ENCODE assay signal across 23 cellular contexts in the genomic region with DNA sequence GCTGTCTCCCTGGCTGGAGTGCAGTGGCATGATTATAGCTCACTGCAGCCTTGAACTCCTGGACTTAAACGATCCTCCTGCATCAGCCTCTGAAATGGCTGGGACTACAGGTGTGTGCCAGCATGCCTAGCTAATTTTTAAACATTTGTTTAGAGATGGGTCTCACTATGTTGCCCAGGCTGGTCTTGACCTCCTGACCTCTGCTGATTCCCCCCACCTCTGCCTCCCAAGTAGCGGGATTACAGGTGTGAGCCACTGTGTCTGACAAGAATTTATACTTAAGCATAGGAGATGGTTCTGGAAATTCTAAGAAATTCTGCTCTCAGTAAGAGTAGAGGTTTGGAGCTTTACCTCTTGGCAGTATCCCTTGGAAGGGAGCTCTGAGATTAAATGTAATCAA. TPM values are rescaled to one million over a fixed set of nuclear protein-coding genes. Genes with fewer than 3 reads are reported as not detected.
DNase-seq lines count a peak whose midpoint lies in the region; ATAC-seq, FAIRE-seq and TF ChIP-seq lines count a peak whose summit lies in the region.
"Had no signal": no experiment of that assay in that cellular context is flagged by ENCODE, and none has a peak within 500 bp of the region (broad histone marks: within the 10 kb centered on the region; RNA-seq: fewer than 3 reads in every experiment).

No MANE protein-coding gene starts in this region.

- peak overlapping the region; percentile 40 for H3K27ac Mint-ChIP-seq in stimulated activated naive CD8-positive, alpha-beta T cell treated with anti-CD3 and anti-CD28 coated beads, Interleukin-15, Interleukin-2, amounts not matched to agents 100 ng/mL and 50 ng/mL, for 24 hours
- no peak overlapping the region for H3K27ac Mint-ChIP-seq in endodermal cell
- H3K27ac Mint-ChIP-seq: CD4-positive, CD25-positive, alpha-beta regulatory T cell; CD8-positive, alpha-beta memory T cell; IgD-negative memory B cell had no signal

- SMC1A ChIA-PET in GM12878 (lab: Charles Lee; ENCODE audit: uncharacterized antibody, unreplicated experiment): interaction anchor here (1.0 to 1.9 kb wide), 6 partner anchors 9 to 390 kb away, joined by 3 to 11 read pairs (median 4); no protein-coding TSS in a partner anchor

- H3K4me1 Mint-ChIP-seq in stimulated activated naive CD8-positive, alpha-beta T cell treated with anti-CD3 and anti-CD28 coated beads, Interleukin-15, Interleukin-2, amounts not matched to agents 100 ng/mL and 50 ng/mL, for 24 hours (ENCODE audit: low read depth): peaks cover 3% of the 10 kb centered on the region
- H3K4me1 Mint-ChIP-seq in endodermal cell: no peaks in the 10 kb centered on the region
- H3K4me1 Mint-ChIP-seq: CD8-positive, alpha-beta memory T cell had no signal

- H3K27me3 Mint-ChIP-seq in stimulated activated naive CD8-positive, alpha-beta T cell treated with anti-CD3 and anti-CD28 coated beads, Interleukin-15, Interleukin-2, amounts not matched to agents 100 ng/mL and 50 ng/mL, for 24 hours: no peaks in the 10 kb centered on the region
- H3K27me3 Mint-ChIP-seq in endodermal cell (ENCODE audit: insufficient read depth): no peaks in the 10 kb centered on the region
- H3K27me3 Mint-ChIP-seq: CD4-positive, CD25-positive, alpha-beta regulatory T cell; CD8-positive, alpha-beta memory T cell; IgD-negative memory B cell had no signal

- POLR2A ChIA-PET in GM12878 (lab: Charles Lee): interaction anchor here (0.7 kb wide), 1 partner anchor 16 kb away, joined by 4 read pairs; no protein-coding TSS in a partner anchor

- 64% methylated on average over 2 of the region's 2 CpGs for WGBS in GM12878 (ENCODE audit: insufficient coverage, insufficient replicate concordance, low lambda C conversion rate, missing lambda C conversion rate)
- 94 to 99% methylated on average over 2 of the region's 2 CpGs for WGBS in endodermal cell (ENCODE audit: insufficient coverage in 1 of 2, insufficient read length in 1 of 2), 2 experiments
- WGBS in esophagus squamous epithelium, 2 donors: 85 to 94% methylated on average over 2 of the region's 2 CpGs

- CTCF ChIA-PET in GM12878 (lab: Yijun Ruan, JAX): interaction anchor here (1.2 to 1.6 kb wide), 7 partner anchors 10 to 70 kb away, joined by 3 to 12 read pairs (median 4); no protein-coding TSS in a partner anchor

- H3K36me3 Mint-ChIP-seq in stimulated activated naive CD8-positive, alpha-beta T cell treated with anti-CD3 and anti-CD28 coated beads, Interleukin-15, Interleukin-2, amounts not matched to agents 100 ng/mL and 50 ng/mL, for 24 hours (ENCODE audit: low read depth): peaks cover 79% of the 10 kb centered on the region
- H3K36me3 Mint-ChIP-seq in endodermal cell (ENCODE audit: low read depth): peaks cover 49% of the 10 kb centered on the region

- in situ Hi-C loops in GM12878 (cut with MboI): no loop called here

- no peak for TF ChIP-seq RAD21 in GM12878 (IDR thresholded peaks at IDR 0.05; ENCODE audit: insufficient read depth, low read depth, low read length)

- H3K4me1 ChIP-seq in GM12878 (ENCODE audit: control insufficient read depth, insufficient read depth, low read length): no peaks in the 10 kb centered on the region; the same call in 1 of the 2 replicates
- H3K4me1 ChIP-seq in endodermal cell (ENCODE audit: control insufficient read depth, insufficient read depth, low read length): no peaks in the 10 kb centered on the region
- H3K4me1 ChIP-seq in esophagus squamous epithelium: no peaks in the 10 kb centered on the region
- H3K4me1 ChIP-seq: BE2C, HAP-1 had no signal

- no peak for DNase-seq in stimulated activated naive CD8-positive, alpha-beta T cell treated with anti-CD3 and anti-CD28 coated beads, Interleukin-15, Interleukin-2, amounts not matched to agents 100 U/mL and 50 U/mL, for 24 hours
- DNase-seq in GM12878 (ENCODE audit: low read depth, low spot score): no peak
- peak; percentile 41 for DNase-seq in endodermal cell
- peak; percentile 17 for DNase-seq in ureter (ENCODE audit: low spot score)
- no peak for DNase-seq in esophagus squamous epithelium (lab: John Stamatoyannopoulos, UW)
- DNase-seq: ACHN; BE2C; C1 segment of cervical spinal cord; CD4-positive, CD25-positive, alpha-beta regulatory T cell; CD8-positive, alpha-beta memory T cell; COR-L47; DMS 273 treated with DMSO at 0.1 percent for 48 hours; DND-41; EL; KG1 had no signal

- H3K36me3 ChIP-seq in GM12878 (ENCODE audit: control insufficient read depth in 2 of 2, insufficient read depth in 2 of 2, low read length in 1 of 2): peaks cover 8 to 37% of the 10 kb centered on the region in 2 experiments
- H3K36me3 ChIP-seq in endodermal cell (ENCODE audit: control insufficient read depth, insufficient read depth, low read length): peaks cover 74% of the 10 kb centered on the region
- H3K36me3 ChIP-seq in esophagus squamous epithelium: peaks cover 0 to 67% (median 8%) of the 10 kb centered on the region in 3 donors

- H2AFZ ChIP-seq in GM12878 (ENCODE audit: control insufficient read depth, low read depth, low read length): no peak overlapping the region

- no peak for TF ChIP-seq POLR2A in GM12878 (IDR thresholded peaks at IDR 0.05; ENCODE audit: low read depth, low read length)
- no peak for TF ChIP-seq POLR2A in esophagus squamous epithelium (IDR thresholded peaks at IDR 0.05)

- H3K79me2 ChIP-seq in GM12878 (ENCODE audit: control insufficient read depth, insufficient read depth, low read length): no peaks in the 10 kb centered on the region

- TF ChIP-seq CTCF in GM12878 (IDR thresholded peaks at IDR 0.05 in 2 of 3, conservative IDR thresholded peaks at IDR 0.05 in 1 of 3; ENCODE audit: control insufficient read depth in 2 of 3, extremely low read depth in 1 of 3, insufficient read depth in 1 of 3, low read depth in 3 of 3, low read length in 3 of 3): no peak
- no peak for TF ChIP-seq CTCF in endodermal cell (conservative IDR thresholded peaks at IDR 0.05)
- no peak for TF ChIP-seq CTCF in esophagus squamous epithelium (IDR thresholded peaks at IDR 0.05)

- no peaks in the 10 kb centered on the region for H3K9me3 Mint-ChIP-seq in stimulated activated naive CD8-positive, alpha-beta T cell treated with anti-CD3 and anti-CD28 coated beads, Interleukin-15, Interleukin-2, amounts not matched to agents 100 ng/mL and 50 ng/mL, for 24 hours
- H3K9me3 Mint-ChIP-seq in endodermal cell: no peaks in the 10 kb centered on the region
- H3K9me3 Mint-ChIP-seq: CD4-positive, CD25-positive, alpha-beta regulatory T cell; CD8-positive, alpha-beta memory T cell; IgD-negative memory B cell had no signal

- no peak overlapping the region for H3K4me2 ChIP-seq in GM12878 (ENCODE audit: control insufficient read depth, insufficient read depth)

- H3K9me3 ChIP-seq in GM12878 (replicated peaks; ENCODE audit: control insufficient read depth, insufficient read depth, low read length) (no peaks in the 10 kb centered on the region), endodermal cell (ENCODE audit: control insufficient read depth, low read length) (no peaks in the 10 kb centered on the region), esophagus squamous epithelium (no peaks in the 10 kb centered on the region)
- H3K9me3 ChIP-seq: BE2C, HAP-1 had no signal

- no peak overlapping the region for H3K9ac ChIP-seq in GM12878 (ENCODE audit: control insufficient read depth, insufficient read depth, low read length)
- no peak overlapping the region for H3K9ac ChIP-seq in endodermal cell (ENCODE audit: extremely low read depth, low read length, poor library complexity, severe bottlenecking)

- H3K27ac ChIP-seq in GM12878 (ENCODE audit: control insufficient read depth, insufficient read depth) (no peak overlapping the region), endodermal cell (ENCODE audit: low read depth, low read length) (no peak overlapping the region), esophagus squamous epithelium (no peak overlapping the region)

- no peak for TF ChIP-seq EP300 in GM12878 (IDR thresholded peaks at IDR 0.05; ENCODE audit: borderline replicate concordance in 1 of 2, control insufficient read depth in 1 of 2, low read depth in 2 of 2, low read length in 2 of 2)

- ATAC-seq in stimulated activated naive CD8-positive, alpha-beta T cell treated with anti-CD3 and anti-CD28 coated beads, Interleukin-15, Interleukin-2, amounts not matched to agents 100 U/mL and 50 U/mL, for 24 hours: no peak
- ATAC-seq in GM12878 (no peak), GM19455 (IDR thresholded peaks at IDR 0.05; ENCODE audit: unreplicated experiment) (no peak), HG02981 (IDR thresholded peaks at IDR 0.05; ENCODE audit: unreplicated experiment) (no peak)

- intact Hi-C loops in GM12878 (cut with micrococcal nuclease; ENCODE audit: unreplicated experiment): no loop called here
- intact Hi-C loops in esophagus squamous epithelium (cut with DNase I): no loop called here

- RAD21 ChIA-PET in GM12878 (lab: Charles Lee; ENCODE audit: unreplicated experiment): interaction anchor here (0.6 to 2.9 kb wide), 3 partner anchors 12 to 460 kb away, joined by 3 to 10 read pairs (median 3); no protein-coding TSS in a partner anchor

- no peak overlapping the region for H3K4me3 Mint-ChIP-seq in stimulated activated naive CD8-positive, alpha-beta T cell treated with anti-CD3 and anti-CD28 coated beads, Interleukin-15, Interleukin-2, amounts not matched to agents 100 ng/mL and 50 ng/mL, for 24 hours
- no peak overlapping the region for H3K4me3 Mint-ChIP-seq in endodermal cell
- H3K4me3 Mint-ChIP-seq: CD4-positive, CD25-positive, alpha-beta regulatory T cell; CD8-positive, alpha-beta memory T cell; IgD-negative memory B cell had no signal

- H3K4me3 ChIP-seq in GM12878 (no peak overlapping the region), endodermal cell (ENCODE audit: low read length) (no peak overlapping the region), esophagus squamous epithelium (no peak overlapping the region)
- H3K4me3 ChIP-seq: HAP-1 had no signal

- no peaks in the 10 kb centered on the region for H3K27me3 ChIP-seq in GM12878 (replicated peaks in 1 of 2; ENCODE audit: control insufficient read depth in 2 of 2, insufficient read depth in 2 of 2, low read length in 1 of 2)
- H3K27me3 ChIP-seq in endodermal cell (ENCODE audit: control insufficient read depth, insufficient read depth, low read length, poor library complexity, severe bottlenecking): no peaks in the 10 kb centered on the region
- H3K27me3 ChIP-seq in esophagus squamous epithelium: no peaks in the 10 kb centered on the region
- H3K27me3 ChIP-seq: BE2C had no signal

- FAIRE-seq in GM12878 (lab: Jason Lieb, UNC): no peak
- FAIRE-seq: GM12892, GM18507, HTR-8/SVneo had no signal

- BruUV-seq in GM12878 (replicated peaks; lab: Mats Ljungman, UMichigan): no TSS peak

- no peaks in the 10 kb centered on the region for H4K20me1 ChIP-seq in GM12878 (ENCODE audit: control insufficient read depth, insufficient read depth)

RNA-seq across cellular contexts. Expression of a gene that starts 18.2 kb away (rescaled TPM):
- 39.8 and 56.0 TPM in 2 replicates for total RNA-seq in GM12878 (2013; cell fraction: nucleolus; rRNA removed)
- total RNA-seq in GM12878 (2014; rRNA removed) (139 and 164 TPM in 2 replicates), GM12878 (2014; rRNA removed; fragmentation: Illumina TruSeq; extraction: Trizol) (144 TPM in 2 replicates), GM12878 (2021) (180 and 192 TPM in 2 replicates), endodermal cell (10 to 100 TPM; 77.4 to 84.5 TPM), ureter (92.5 TPM), esophagus squamous epithelium (10 to 100 TPM; 19.1 to 55.4 (median 39.0) TPM)
- 76.6 TPM for polyA plus RNA-seq in GM12878 (2011; ENCODE audit: low read depth)
- polyA plus RNA-seq in GM12878 (2011; rRNA removed) (265 and 421 TPM in 2 replicates), GM12878 (2014; fragmentation: Illumina TruSeq; extraction: Trizol) (129 and 153 TPM in 2 replicates), GM12878 (2014; fragmentation: Nextera tagmentation; extraction: Ambion mirVana) (100 to 1,000 TPM; 237 to 292 TPM), GM12878 (2014; rRNA removed) (152 and 155 TPM in 2 replicates), GM12878 (2016; fragmentation: Nextera tagmentation; extraction: Ambion mirVana) (100 to 1,000 TPM; 128 to 134 TPM)
- 114 and 226 TPM in 2 replicates for polyA plus RNA-seq in GM12878 (2011; cell fraction: cytosol; rRNA removed)
- 98.3 and 124 TPM in 2 replicates for polyA plus RNA-seq in GM12878 (2011; cell fraction: nucleus; rRNA removed)
- 115 and 137 TPM in 2 replicates for polyA plus RNA-seq in GM12878 (2012)
- 166 and 191 TPM in 2 replicates for polyA minus RNA-seq in GM12878 (2011; rRNA and poly(A)+ RNA removed)
- polyA minus RNA-seq in GM12878 (2011; cell fraction: cytosol; rRNA and poly(A)+ RNA removed): 44.0 and 62.0 TPM in 2 replicates
- 14.4 and 33.0 TPM in 2 replicates for polyA minus RNA-seq in GM12878 (2011; cell fraction: nucleus; rRNA and poly(A)+ RNA removed)
- 104 TPM for polyA plus RNA-seq in endodermal cell (2013, experiment 1 of 2)
- 72.4 TPM for polyA plus RNA-seq in endodermal cell (2013, experiment 2 of 2)

RNA-seq across cellular contexts. Expression of a gene that starts 38.0 kb away (rescaled TPM):
- total RNA-seq in GM12878 (2013; cell fraction: nucleolus; rRNA removed): 106 and 110 TPM in 2 replicates
- total RNA-seq in GM12878 (2014; rRNA removed): 162 and 211 TPM in 2 replicates
- total RNA-seq in GM12878 (2014; rRNA removed; fragmentation: Illumina TruSeq; extraction: Trizol): 182 and 184 TPM in 2 replicates
- total RNA-seq in GM12878 (2021): 226 and 232 TPM in 2 replicates
- polyA plus RNA-seq in GM12878 (2011; ENCODE audit: low read depth): 47.8 TPM
- 219 and 345 TPM in 2 replicates for polyA plus RNA-seq in GM12878 (2011; rRNA removed)
- 68.2 and 85.6 TPM in 2 replicates for polyA plus RNA-seq in GM12878 (2011; cell fraction: cytosol; rRNA removed)
- 42.1 and 48.0 TPM in 2 replicates for polyA plus RNA-seq in GM12878 (2011; cell fraction: nucleus; rRNA removed)
- 75.4 and 79.3 TPM in 2 replicates for polyA plus RNA-seq in GM12878 (2012)
- 143 and 186 TPM in 2 replicates for polyA plus RNA-seq in GM12878 (2014; fragmentation: Illumina TruSeq; extraction: Trizol)
- 10 to 100 TPM; 41.2 to 58.5 TPM for polyA plus RNA-seq in GM12878 (2014; fragmentation: Nextera tagmentation; extraction: Ambion mirVana)
- polyA plus RNA-seq in GM12878 (2014; rRNA removed): 81.2 and 102 TPM in 2 replicates
- 100 to 1,000 TPM; 221 to 223 TPM for polyA plus RNA-seq in GM12878 (2016; fragmentation: Nextera tagmentation; extraction: Ambion mirVana)
- polyA minus RNA-seq in GM12878 (2011; rRNA and poly(A)+ RNA removed): 92.1 and 208 TPM in 2 replicates
- polyA minus RNA-seq in GM12878 (2011; cell fraction: cytosol; rRNA and poly(A)+ RNA removed): 48.1 and 59.3 TPM in 2 replicates
- polyA minus RNA-seq in GM12878 (2011; cell fraction: nucleus; rRNA and poly(A)+ RNA removed): 20.7 and 40.2 TPM in 2 replicates
- total RNA-seq in endodermal cell: 100 to 1,000 TPM in 1 of 2 donors, 10 to 100 TPM in 1; 92.3 to 125 TPM
- 73.3 TPM for polyA plus RNA-seq in endodermal cell (2013, experiment 1 of 2)
- 70.5 TPM for polyA plus RNA-seq in endodermal cell (2013, experiment 2 of 2)
- 96.9 TPM for total RNA-seq in ureter
- total RNA-seq in esophagus squamous epithelium: 100 to 1,000 TPM in 3 of 4 donors, 10 to 100 TPM in 1; 87.9 to 125 (median 102) TPM

Comparison
In these comparisons a context has a peak if more than half of its experiments do, and no peak if none do; other contexts are left out.
1. DNase-seq: peak in endodermal cell (single experiment) and ureter (single experiment); none in stimulated activated naive CD8-positive, alpha-beta T cell treated with anti-CD3 and anti-CD28 coated beads, Interleukin-15, Interleukin-2, amounts not matched to agents 100 U/mL and 50 U/mL, for 24 hours (single experiment), GM12878 (single experiment) and esophagus squamous epithelium (single experiment).